Comparison of ENCODE assay signal across 27 cellular contexts in the genomic region with DNA sequence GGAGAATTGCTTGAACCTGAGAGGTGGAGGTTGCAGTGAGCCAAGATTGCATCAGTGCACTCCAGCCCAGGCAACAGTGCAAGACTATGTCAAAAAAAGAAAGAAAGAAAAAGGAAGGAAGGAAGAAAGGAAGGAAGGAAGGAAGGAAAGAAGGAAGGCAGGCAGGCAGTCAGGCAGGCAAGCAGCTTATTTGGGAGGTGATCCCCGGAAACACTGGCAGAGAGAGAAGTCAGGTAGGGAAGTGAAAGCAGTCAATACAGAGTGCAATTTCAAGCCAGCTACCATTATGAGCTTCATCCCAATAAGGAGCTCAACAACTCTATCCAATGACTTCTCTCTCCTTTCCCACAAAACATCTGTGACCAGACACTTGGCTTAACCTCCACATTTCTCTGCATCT.
"Had no signal": no experiment of that assay in that cellular context is flagged by ENCODE, and none has a peak within 500 bp of the region (broad histone marks: within the 10 kb centered on the region; RNA-seq: fewer than 3 reads in every experiment).

No MANE protein-coding gene starts in this region.

- H3K27ac Mint-ChIP-seq: activated naive CD8-positive, alpha-beta T cell; activated T-cell treated with anti-CD3 and anti-CD28 coated beads, Interleukin-2, amount 50 U/mL, for 24 hours; activated T-helper 17 cell treated with anti-CD3 and anti-CD28 coated beads, Interleukin-2, amount 50 U/mL, for 72 hours; mesothelial cell of epicardium; naive thymus-derived CD8-positive, alpha-beta T cell; neural progenitor cell; progenitor cell of endocrine pancreas; stimulated activated naive CD8-positive, alpha-beta T cell treated with anti-CD3 and anti-CD28 coated beads, Interleukin-15, amount 100 ng/mL, for 72 hours had no signal

- H3K4me1 Mint-ChIP-seq: activated T-helper 17 cell treated with anti-CD3 and anti-CD28 coated beads, Interleukin-2, amount 50 U/mL, for 72 hours had no signal

- FAIRE-seq: frontal cortex, TTC549 had no signal

- H3K4me2 ChIP-seq: hepatocyte, neural progenitor cell had no signal

- H3K4me3 Mint-ChIP-seq: activated naive CD8-positive, alpha-beta T cell; activated T-cell treated with anti-CD3 and anti-CD28 coated beads, Interleukin-2, amount 50 U/mL, for 24 hours; activated T-helper 17 cell treated with anti-CD3 and anti-CD28 coated beads, Interleukin-2, amount 50 U/mL, for 72 hours; mesothelial cell of epicardium; naive thymus-derived CD8-positive, alpha-beta T cell; neural progenitor cell; stimulated activated naive CD8-positive, alpha-beta T cell treated with anti-CD3 and anti-CD28 coated beads, Interleukin-15, amount 100 ng/mL, for 72 hours had no signal

- H3K36me3 Mint-ChIP-seq: activated naive CD8-positive, alpha-beta T cell; mesothelial cell of epicardium; naive thymus-derived CD8-positive, alpha-beta T cell; neural progenitor cell had no signal

- H3K4me3 ChIP-seq: adrenal gland, ascending aorta, esophagus muscularis mucosa, hepatocyte, left lung, lung, neural progenitor cell, tibial artery, uterus had no signal

- H3K27me3 ChIP-seq: ascending aorta, brain microvascular endothelial cell, hepatocyte, uterus had no signal

- H3K9me3 ChIP-seq: adrenal gland, ascending aorta, esophagus muscularis mucosa, left lung, tibial artery, uterus had no signal

- H3K4me1 ChIP-seq: ascending aorta, neural progenitor cell, uterus had no signal

- H3K9me3 Mint-ChIP-seq: activated T-cell treated with anti-CD3 and anti-CD28 coated beads, Interleukin-2, amount 50 U/mL, for 24 hours; activated T-helper 17 cell treated with anti-CD3 and anti-CD28 coated beads, Interleukin-2, amount 50 U/mL, for 72 hours; mesothelial cell of epicardium; naive thymus-derived CD8-positive, alpha-beta T cell; neural progenitor cell; stimulated activated naive CD8-positive, alpha-beta T cell treated with anti-CD3 and anti-CD28 coated beads, Interleukin-15, amount 100 ng/mL, for 72 hours had no signal

- H3K9ac ChIP-seq: neural progenitor cell had no signal

- H3K36me3 ChIP-seq: adrenal gland, ascending aorta, brain microvascular endothelial cell, esophagus muscularis mucosa, left lung, neural progenitor cell, tibial artery, uterus, WERI-Rb-1 had no signal

- DNase-seq: activated CD8-positive, alpha-beta memory T cell treated with anti-CD3 and anti-CD28 coated beads, Interleukin-2, amount 50 U/mL, for 4 hours; activated naive CD4-positive, alpha-beta T cell; activated T-cell treated with anti-CD3 and anti-CD28 coated beads, Interleukin-2, amount 50 U/mL, for 24 hours; adrenal gland; brain microvascular endothelial cell; caudate nucleus; glutamatergic neuron; kidney glomerular epithelial cell; left lung; naive thymus-derived CD8-positive, alpha-beta T cell; retina; stimulated activated CD4-positive, alpha-beta T cell treated with anti-CD3 and anti-CD28 coated beads, Interleukin-4, amount 100 ng/mL, for 4 hours; stimulated activated naive CD8-positive, alpha-beta T cell treated with anti-CD3 and anti-CD28 coated beads, Interleukin-15, amount 100 ng/mL, for 72 hours; tibial artery; uterus; WERI-Rb-1 had no signal

- ATAC-seq: activated T-helper 17 cell treated with anti-CD3 and anti-CD28 coated beads, Interleukin-2, amount 50 U/mL, for 72 hours; left lung; naive thymus-derived CD8-positive, alpha-beta T cell; stimulated activated naive CD8-positive, alpha-beta T cell treated with anti-CD3 and anti-CD28 coated beads, Interleukin-15, amount 100 ng/mL, for 72 hours had no signal

- H3K27ac ChIP-seq: adrenal gland, ascending aorta, brain microvascular endothelial cell, esophagus muscularis mucosa, hepatocyte, left lung, neural progenitor cell, tibial artery, uterus, WERI-Rb-1 had no signal
